ENCODE assay signal across 1 cellular context in genomic region chr6:107866606-107867301, GRCh38.
TF ChIP-seq lines count a peak whose summit lies in the region.

No MANE protein-coding gene starts in this region.

TF ChIP-seq in H1, 55 proteins besides CTCF, POLR2A, EP300 and RAD21:
- no peak for TF ChIP-seq NANOG (IDR thresholded peaks at IDR 0.05; ENCODE audit: insufficient read depth, low read depth, low read length, poor library complexity, severe bottlenecking)
- peak; percentile 11; the same call in 1 of the 2 replicates for TF ChIP-seq KDM1A (IDR thresholded peaks at IDR 0.05; ENCODE audit: borderline replicate concordance, low read length)
